In the genomic region with DNA sequence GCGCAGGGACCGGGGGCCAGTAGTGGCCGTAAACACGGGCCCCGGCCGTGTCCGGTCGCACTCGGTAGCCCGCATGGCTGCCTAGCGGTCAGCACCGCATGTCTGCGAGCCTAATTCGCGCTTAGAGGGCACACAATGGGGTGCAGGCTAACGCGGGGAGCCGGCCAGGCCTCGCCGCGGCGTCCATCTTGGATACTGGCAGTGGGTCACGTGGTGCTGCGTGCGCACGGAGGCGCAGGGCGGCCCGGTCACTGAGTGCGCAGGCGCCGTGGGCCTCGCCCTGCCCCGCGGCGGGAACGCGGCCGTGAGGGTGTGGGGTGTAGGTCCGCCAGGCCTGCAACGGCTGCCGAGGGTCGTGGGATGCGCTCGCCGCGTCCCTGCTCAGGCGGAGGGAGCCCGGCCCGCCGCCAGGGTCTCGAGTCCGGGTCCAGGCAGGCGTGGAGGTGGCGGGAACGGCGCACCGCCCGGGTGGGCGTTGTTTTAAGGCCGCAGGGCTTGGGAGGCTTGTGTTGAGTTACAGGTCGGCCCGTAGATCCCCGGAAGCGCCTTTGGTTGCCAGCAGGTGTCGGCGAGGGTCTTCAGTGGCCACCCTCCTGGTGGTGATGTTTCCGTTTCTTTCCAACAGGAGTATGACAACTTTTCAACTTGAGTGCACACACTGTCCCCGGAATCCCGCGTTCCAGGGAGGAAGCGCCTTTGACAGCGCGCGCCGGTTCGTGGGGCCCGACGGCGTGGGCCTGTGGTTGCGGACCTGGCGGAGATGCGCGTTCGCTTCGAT, we compare ENCODE assay signal across 8 cellular contexts. TPM values are rescaled to one million over a fixed set of nuclear protein-coding genes. Genes with fewer than 3 reads are reported as not detected.
DNase-seq lines count a peak whose midpoint lies in the region; ATAC-seq and TF ChIP-seq lines count a peak whose summit lies in the region.

No MANE protein-coding gene starts in this region.

- H3K4me2 ChIP-seq in PC-9 (peak overlapping the region; percentile 83), fibroblast of lung (ENCODE audit: extremely low read depth, insufficient read depth, low read length) (peak overlapping the region; percentile 79)

- H3K27me3 Mint-ChIP-seq in activated T-helper 1 cell treated with anti-CD3 and anti-CD28 coated beads, Interleukin-12 subunit alpha, Interleukin-12 subunit beta, Interleukin-2, Interleukin-4 antibody, amounts not matched to agents 30 ng/mL and 10 ng/mL and 1 ng/mL, durations not matched to agents 14 hours and 24 hours and 36 hours (ENCODE audit: insufficient read depth) = peaks cover 17% of the 10 kb centered on the region
- H3K27me3 Mint-ChIP-seq in naive thymus-derived CD8-positive, alpha-beta T cell = peaks cover 0 to 1% (median 0%) of the 10 kb centered on the region in 5 donors
- H3K27me3 Mint-ChIP-seq in stimulated activated memory B cell treated with anti-CD40 and anti-IgM and Interleukin-4, amounts not matched to agents 10 μg/mL and 1 μg/mL and 100 μg/mL, for 72 hours = peaks cover 13% of the 10 kb centered on the region

- peaks cover 16% of the 10 kb centered on the region for H3K4me1 ChIP-seq in PC-9 (replicated peaks; ENCODE audit: insufficient read depth)
- peaks cover 2% of the 10 kb centered on the region for H3K4me1 ChIP-seq in fibroblast of lung (ENCODE audit: control insufficient read depth, extremely low read depth, insufficient read depth, low read length)

- H3K27ac ChIP-seq in PC-9 (peak overlapping the region; percentile 94), fibroblast of lung (ENCODE audit: insufficient read depth, low read length) (peak overlapping the region; percentile 100)

- ATAC-seq in GM21786 (IDR thresholded peaks at IDR 0.05; ENCODE audit: unreplicated experiment) = peak; percentile 46
- peak; percentile 59 to 60 for ATAC-seq in naive thymus-derived CD8-positive, alpha-beta T cell
- peak; percentile 82 for ATAC-seq in stimulated activated memory B cell treated with anti-CD40 and anti-IgM and Interleukin-4, amounts not matched to agents 10 μg/mL and 1 μg/mL and 100 μg/mL, for 72 hours

- peaks cover 3% of the 10 kb centered on the region for H3K36me3 Mint-ChIP-seq in activated T-helper 1 cell treated with anti-CD3 and anti-CD28 coated beads, Interleukin-12 subunit alpha, Interleukin-12 subunit beta, Interleukin-2, Interleukin-4 antibody, amounts not matched to agents 30 ng/mL and 10 ng/mL and 1 ng/mL, durations not matched to agents 14 hours and 24 hours and 36 hours (ENCODE audit: low read depth)
- no peaks in the 10 kb centered on the region for H3K36me3 Mint-ChIP-seq in naive thymus-derived CD8-positive, alpha-beta T cell
- no peaks in the 10 kb centered on the region for H3K36me3 Mint-ChIP-seq in stimulated activated memory B cell treated with anti-CD40 and anti-IgM and Interleukin-4, amounts not matched to agents 10 μg/mL and 1 μg/mL and 100 μg/mL, for 72 hours

- H3K9me3 ChIP-seq in PC-9 (ENCODE audit: insufficient read depth, low read depth) (no peaks in the 10 kb centered on the region), fibroblast of lung (ENCODE audit: control insufficient read depth, insufficient read depth, low read depth, low read length) (no peaks in the 10 kb centered on the region)

- intact Hi-C loops in PC-9 (cut with micrococcal nuclease; ENCODE audit: unreplicated experiment) = loop anchor here (2.0 kb wide), 2 partner anchors 127 to 155 kb away; no protein-coding TSS in a partner anchor
- intact Hi-C loops in activated T-helper 1 cell treated with anti-CD3 and anti-CD28 coated beads, Interleukin-12 subunit alpha, Interleukin-12 subunit beta, Interleukin-2, Interleukin-4 antibody, amounts not matched to agents 30 ng/mL and 10 ng/mL and 1 ng/mL, durations not matched to agents 14 hours and 24 hours and 36 hours (cut with micrococcal nuclease) = loop anchor here (1.0 to 5.0 kb wide), 10 partner anchors 20 to 736 kb away; a partner anchor contains a TSS

- no peaks in the 10 kb centered on the region for H3F3A ChIP-seq in PC-9 (ENCODE audit: insufficient read depth, low read depth)

- no peaks in the 10 kb centered on the region for H3K9me2 ChIP-seq in PC-9 (ENCODE audit: insufficient read depth)

- no peaks in the 10 kb centered on the region for H3K9me3 Mint-ChIP-seq in activated T-helper 1 cell treated with anti-CD3 and anti-CD28 coated beads, Interleukin-12 subunit alpha, Interleukin-12 subunit beta, Interleukin-2, Interleukin-4 antibody, amounts not matched to agents 30 ng/mL and 10 ng/mL and 1 ng/mL, durations not matched to agents 14 hours and 24 hours and 36 hours
- no peaks in the 10 kb centered on the region for H3K9me3 Mint-ChIP-seq in naive thymus-derived CD8-positive, alpha-beta T cell
- no peaks in the 10 kb centered on the region for H3K9me3 Mint-ChIP-seq in stimulated activated memory B cell treated with anti-CD40 and anti-IgM and Interleukin-4, amounts not matched to agents 10 μg/mL and 1 μg/mL and 100 μg/mL, for 72 hours

- H3K4me3 ChIP-seq in PC-9 (peak overlapping the region; percentile 99), fibroblast of lung (replicated peaks in 1 of 4; ENCODE audit: control extremely low read depth in 1 of 4, insufficient read depth in 1 of 4, low read depth in 3 of 4, low read length in 4 of 4) (peak overlapping the region; percentile 74 to 88 (median 84))

- H3K4me3 Mint-ChIP-seq in activated T-helper 1 cell treated with anti-CD3 and anti-CD28 coated beads, Interleukin-12 subunit alpha, Interleukin-12 subunit beta, Interleukin-2, Interleukin-4 antibody, amounts not matched to agents 30 ng/mL and 10 ng/mL and 1 ng/mL, durations not matched to agents 14 hours and 24 hours and 36 hours = peak overlapping the region; percentile 94
- peak overlapping the region; percentile 85 to 96 (median 92) for H3K4me3 Mint-ChIP-seq in naive thymus-derived CD8-positive, alpha-beta T cell
- peak overlapping the region; percentile 91 for H3K4me3 Mint-ChIP-seq in stimulated activated memory B cell treated with anti-CD40 and anti-IgM and Interleukin-4, amounts not matched to agents 10 μg/mL and 1 μg/mL and 100 μg/mL, for 72 hours

- H3K36me3 ChIP-seq in PC-9 (ENCODE audit: low read depth) = no peaks in the 10 kb centered on the region
- H3K36me3 ChIP-seq in fibroblast of lung (ENCODE audit: control insufficient read depth, insufficient read depth, low read length) = no peaks in the 10 kb centered on the region

- 0 out of 2 replicates have a peak, but pooled peaks cover 20% of the 10 kb centered on the region for H4K20me1 ChIP-seq in PC-9 (ENCODE audit: insufficient read depth)
- no peaks in the 10 kb centered on the region for H4K20me1 ChIP-seq in fibroblast of lung (ENCODE audit: control insufficient read depth, extremely low read depth, insufficient read depth, low read length)

- CTCF ChIA-PET in PC-9 (lab: Charles Lee) = interaction anchor here (0.7 kb wide), 1 partner anchor 128 kb away, joined by 6 read pairs; no protein-coding TSS in a partner anchor

- H3K27me3 ChIP-seq in PC-9 (ENCODE audit: insufficient read depth, low read depth) (peaks cover 14% of the 10 kb centered on the region), fibroblast of lung (ENCODE audit: control insufficient read depth, insufficient read depth, low read length) (no peaks in the 10 kb centered on the region)

- H3K27ac Mint-ChIP-seq in activated T-helper 1 cell treated with anti-CD3 and anti-CD28 coated beads, Interleukin-12 subunit alpha, Interleukin-12 subunit beta, Interleukin-2, Interleukin-4 antibody, amounts not matched to agents 30 ng/mL and 10 ng/mL and 1 ng/mL, durations not matched to agents 14 hours and 24 hours and 36 hours = peak overlapping the region; percentile 99
- H3K27ac Mint-ChIP-seq in naive thymus-derived CD8-positive, alpha-beta T cell = peak overlapping the region; percentile 92 to 99 (median 98)
- H3K27ac Mint-ChIP-seq in stimulated activated memory B cell treated with anti-CD40 and anti-IgM and Interleukin-4, amounts not matched to agents 10 μg/mL and 1 μg/mL and 100 μg/mL, for 72 hours = peak overlapping the region; percentile 99

- TF ChIP-seq CTCF in PC-9 (conservative IDR thresholded peaks at IDR 0.05) = no peak
- peak in 1 of 2 donors; percentile 4 for TF ChIP-seq CTCF in fibroblast of lung (conservative IDR thresholded peaks at IDR 0.05 in 1 of 2, IDR thresholded peaks at IDR 0.05 in 1 of 2; ENCODE audit: low read depth in 1 of 2, low read length in 2 of 2)

- H2AFZ ChIP-seq in PC-9 = peak overlapping the region; percentile 94
- H2AFZ ChIP-seq in fibroblast of lung (ENCODE audit: low read length) = peak overlapping the region; percentile 95

- TSS peak; percentile 89 for BruUV-seq in PC-9 (replicated peaks; lab: Mats Ljungman, UMichigan)

- H3K79me2 ChIP-seq in PC-9 (ENCODE audit: low read depth) (peaks cover 33% of the 10 kb centered on the region), fibroblast of lung (ENCODE audit: control insufficient read depth, insufficient read depth, low read length) (peaks cover 19% of the 10 kb centered on the region)

- peaks cover 36% of the 10 kb centered on the region for H3K4me1 Mint-ChIP-seq in activated T-helper 1 cell treated with anti-CD3 and anti-CD28 coated beads, Interleukin-12 subunit alpha, Interleukin-12 subunit beta, Interleukin-2, Interleukin-4 antibody, amounts not matched to agents 30 ng/mL and 10 ng/mL and 1 ng/mL, durations not matched to agents 14 hours and 24 hours and 36 hours (ENCODE audit: low read depth)
- H3K4me1 Mint-ChIP-seq in naive thymus-derived CD8-positive, alpha-beta T cell = peaks cover 24 to 44% (median 42%) of the 10 kb centered on the region in 4 donors
- peaks cover 36% of the 10 kb centered on the region for H3K4me1 Mint-ChIP-seq in stimulated activated memory B cell treated with anti-CD40 and anti-IgM and Interleukin-4, amounts not matched to agents 10 μg/mL and 1 μg/mL and 100 μg/mL, for 72 hours

- POLR2A ChIA-PET in PC-9 (lab: Charles Lee; ENCODE audit: unreplicated experiment) = interaction anchor here (0.6 to 1.0 kb wide), 11 partner anchors 9 to 557 kb away, joined by 3 to 14 read pairs (median 6); no protein-coding TSS in a partner anchor
- POLR2A ChIA-PET in naive thymus-derived CD8-positive, alpha-beta T cell (lab: Charles Lee) = interaction anchor here (0.6 to 1.8 kb wide), 28 partner anchors 10 to 624 kb away, joined by 3 to 28 read pairs (median 4); a partner anchor contains a TSS

- H3K9ac ChIP-seq in fibroblast of lung (ENCODE audit: insufficient read depth, low read length) = peak overlapping the region; percentile 100

- peak; percentile 92 for DNase-seq in EH (ENCODE audit: low read depth)
- peak; percentile 98 for DNase-seq in KG1 (lab: John Stamatoyannopoulos, UW)
- DNase-seq in PC-9 = peak; percentile 84 to 98
- DNase-seq in activated T-helper 1 cell treated with anti-CD3 and anti-CD28 coated beads, Interleukin-12 subunit alpha, Interleukin-12 subunit beta, Interleukin-2, Interleukin-4 antibody, amounts not matched to agents 30 ng/mL and 10 ng/mL and 1 ng/mL, durations not matched to agents 14 hours and 24 hours and 36 hours (ENCODE audit: low spot score) = peak; percentile 93
- DNase-seq in fibroblast of lung (ENCODE audit: low read depth in 2 of 2) = peak; percentile 91 to 95
- peak; percentile 85 to 100 (median 94) for DNase-seq in naive thymus-derived CD8-positive, alpha-beta T cell

RNA-seq across cellular contexts. Expression of a gene that starts 0.8 kb away (rescaled TPM):
- total RNA-seq in PC-9 (2021) = 61.5 and 79.7 TPM in 2 replicates
- total RNA-seq in activated T-helper 1 cell treated with anti-CD3 and anti-CD28 coated beads, Interleukin-12 subunit alpha, Interleukin-12 subunit beta, Interleukin-2, Interleukin-4 antibody, amounts not matched to agents 30 ng/mL and 10 ng/mL and 1 ng/mL, durations not matched to agents 14 hours and 24 hours and 36 hours = 41.3 and 42.1 TPM in 2 replicates
- 12.1 and 19.8 TPM in 2 replicates for total RNA-seq in fibroblast of lung
- polyA plus RNA-seq in fibroblast of lung = 7.4 and 8.2 TPM in 2 replicates
- polyA plus RNA-seq in fibroblast of lung (2012) = 3.2 and 6.3 TPM in 2 replicates
- polyA minus RNA-seq in fibroblast of lung (ENCODE audit: low replicate concordance) = 4.8 and 7.0 TPM in 2 replicates
- 10 to 100 TPM; 31.7 to 37.3 TPM for total RNA-seq in naive thymus-derived CD8-positive, alpha-beta T cell
- polyA plus RNA-seq in naive thymus-derived CD8-positive, alpha-beta T cell = 10 to 100 TPM in 1 of 3 donors, 1 to 10 TPM in 2; 2.8 to 10.1 (median 8.0) TPM

Comparison
In these comparisons a context has a peak if more than half of its experiments do, and no peak if none do; other contexts are left out.
1. Peak in every context shown above with its lines: DNase-seq, ATAC-seq, H3K4me3 ChIP-seq and H3K27ac ChIP-seq.